24 cellular contexts compared by ENCODE assay signal in the genomic region with DNA sequence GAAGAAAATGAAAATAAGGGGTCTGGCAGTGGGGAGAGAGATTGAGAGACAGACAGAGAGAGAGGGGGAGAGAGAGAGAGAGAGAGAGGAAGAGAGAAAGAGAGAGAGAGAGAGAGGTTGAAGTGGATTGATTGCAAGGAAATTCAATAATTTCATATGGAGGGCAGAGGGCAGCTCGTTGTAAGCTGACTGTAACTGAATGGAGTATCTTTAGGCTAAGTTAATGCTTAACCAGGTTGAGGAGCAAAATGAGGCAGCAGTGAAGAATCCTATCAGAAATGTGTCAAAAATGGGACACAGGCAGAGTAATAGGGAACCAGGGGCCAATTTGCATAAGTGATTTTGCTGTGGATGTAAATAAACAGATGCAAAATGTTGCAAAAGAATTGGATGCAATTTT. TPM values are rescaled to one million over a fixed set of nuclear protein-coding genes. Genes with fewer than 3 reads are reported as not detected.
DNase-seq lines count a peak whose midpoint lies in the region; ATAC-seq, FAIRE-seq and TF ChIP-seq lines count a peak whose summit lies in the region.
"Had no signal": no experiment of that assay in that cellular context is flagged by ENCODE, and none has a peak within 500 bp of the region (broad histone marks: within the 10 kb centered on the region; RNA-seq: fewer than 3 reads in every experiment).

No MANE protein-coding gene starts in this region.

- H3K27me3 ChIP-seq in foreskin keratinocyte, result no peaks in the 10 kb centered on the region
- H3K27me3 ChIP-seq in esophagus muscularis mucosa, result no peaks in the 10 kb centered on the region

- intact Hi-C loops in activated B cell treated with CpG ODN at 0.5 μM for 24 hours (cut with micrococcal nuclease) (no loop called here), mucosa of descending colon (cut with DNase I, micrococcal nuclease) (no loop called here), esophagus muscularis mucosa (cut with DNase I) (no loop called here)

- 73% methylated on average over 1 of the region's 1 CpG for WGBS in esophagus muscularis mucosa

- H3K27me3 Mint-ChIP-seq in activated B cell treated with CpG ODN at 0.5 μM for 24 hours, result no peaks in the 10 kb centered on the region
- no peaks in the 10 kb centered on the region for H3K27me3 Mint-ChIP-seq in stimulated activated naive B cell treated with anti-CD40 and anti-IgM and Interleukin-4, amounts not matched to agents 10 μg/mL and 1 μg/mL and 100 μg/mL, for 72 hours

- H3K36me3 ChIP-seq in mucosa of descending colon (ENCODE audit: low read depth), result no peaks in the 10 kb centered on the region
- H3K36me3 ChIP-seq in esophagus muscularis mucosa, result no peaks in the 10 kb centered on the region
- H3K36me3 ChIP-seq: HAP-1 had no signal

- peaks cover 2% of the 10 kb centered on the region for H3K9me3 Mint-ChIP-seq in activated B cell treated with CpG ODN at 0.5 μM for 24 hours
- peaks cover 0 to 4% of the 10 kb centered on the region in 2 donors for H3K9me3 Mint-ChIP-seq in stimulated activated naive B cell treated with anti-CD40 and anti-IgM and Interleukin-4, amounts not matched to agents 10 μg/mL and 1 μg/mL and 100 μg/mL, for 72 hours

- H3K4me1 ChIP-seq in mucosa of descending colon (ENCODE audit: low read depth), result peaks cover 8% of the 10 kb centered on the region
- H3K4me1 ChIP-seq in foreskin keratinocyte, result no peaks in the 10 kb centered on the region
- no peaks in the 10 kb centered on the region for H3K4me1 ChIP-seq in esophagus muscularis mucosa
- H3K4me1 ChIP-seq: HAP-1 had no signal

- H3K9me3 ChIP-seq in mucosa of descending colon (no peaks in the 10 kb centered on the region), esophagus muscularis mucosa (no peaks in the 10 kb centered on the region)
- H3K9me3 ChIP-seq: HAP-1, SK-N-SH had no signal

- TF ChIP-seq EP300 in esophagus muscularis mucosa (IDR thresholded peaks at IDR 0.05), result no peak

- TF ChIP-seq CTCF in activated B cell treated with CpG ODN at 0.5 μM for 24 hours (IDR thresholded peaks at IDR 0.05) (no peak), mucosa of descending colon (IDR thresholded peaks at IDR 0.05) (no peak), foreskin keratinocyte (conservative IDR thresholded peaks at IDR 0.05) (no peak), esophagus muscularis mucosa (IDR thresholded peaks at IDR 0.05) (no peak)

- no peak overlapping the region for H3K4me3 Mint-ChIP-seq in activated B cell treated with CpG ODN at 0.5 μM for 24 hours
- H3K4me3 Mint-ChIP-seq in stimulated activated naive B cell treated with anti-CD40 and anti-IgM and Interleukin-4, amounts not matched to agents 10 μg/mL and 1 μg/mL and 100 μg/mL, for 72 hours, result no peak overlapping the region

- H3K4me3 ChIP-seq in mucosa of descending colon (no peak overlapping the region), esophagus muscularis mucosa (no peak overlapping the region)
- H3K4me3 ChIP-seq: GM23248, HAP-1, K562 had no signal

- peaks cover 73% of the 10 kb centered on the region for H3K4me1 Mint-ChIP-seq in activated B cell treated with CpG ODN at 0.5 μM for 24 hours
- peaks cover 38 to 70% of the 10 kb centered on the region in 2 donors for H3K4me1 Mint-ChIP-seq in stimulated activated naive B cell treated with anti-CD40 and anti-IgM and Interleukin-4, amounts not matched to agents 10 μg/mL and 1 μg/mL and 100 μg/mL, for 72 hours

- TF ChIP-seq POLR2A in esophagus muscularis mucosa (IDR thresholded peaks at IDR 0.05; ENCODE audit: low read depth), result no peak

- peak overlapping the region; percentile 64 for H3K27ac Mint-ChIP-seq in activated B cell treated with CpG ODN at 0.5 μM for 24 hours
- peak overlapping the region; percentile 90 for H3K27ac Mint-ChIP-seq in stimulated activated naive B cell treated with anti-CD40 and anti-IgM and Interleukin-4, amounts not matched to agents 10 μg/mL and 1 μg/mL and 100 μg/mL, for 72 hours

- CTCF ChIA-PET in activated B cell treated with CpG ODN at 0.5 μM for 24 hours (lab: Charles Lee), result interaction anchor here (2.3 kb wide), 1 partner anchor 21 kb away, joined by 14 read pairs; no protein-coding TSS in a partner anchor

- POLR2A ChIA-PET in activated B cell treated with CpG ODN at 0.5 μM for 24 hours (lab: Charles Lee), result interaction anchor here (0.7 to 4.5 kb wide), 3 partner anchors 21 to 1159 kb away, joined by 3 to 33 read pairs (median 9); a partner anchor contains a TSS

- H3K36me3 Mint-ChIP-seq in activated B cell treated with CpG ODN at 0.5 μM for 24 hours (ENCODE audit: low read depth), result peaks cover 71% of the 10 kb centered on the region
- peaks cover 48 to 63% of the 10 kb centered on the region in 2 donors for H3K36me3 Mint-ChIP-seq in stimulated activated naive B cell treated with anti-CD40 and anti-IgM and Interleukin-4, amounts not matched to agents 10 μg/mL and 1 μg/mL and 100 μg/mL, for 72 hours

- DNase-seq in GM19239 (ENCODE audit: insufficient read length, low spot score) (no peak), activated B cell treated with CpG ODN at 0.5 μM for 24 hours (no peak), mucosa of descending colon (no peak), SKM-1 treated with dmso at 0.1 percent for 144 hours (lab: John Stamatoyannopoulos, UW; ENCODE audit: unreplicated experiment) (no peak), CD1c-positive myeloid dendritic cell (ENCODE audit: extremely low spot score) (no peak), foreskin keratinocyte (no peak), esophagus muscularis mucosa (ENCODE audit: extremely low spot score) (no peak)
- DNase-seq in stimulated activated naive B cell treated with anti-CD40 and anti-IgM and Interleukin-4, amounts not matched to agents 10 μg/mL and 1 μg/mL and 100 μg/mL, for 72 hours, result no peak
- DNase-seq: C1 segment of cervical spinal cord, DMS79 treated with DMSO at 0.1 percent for 48 hours, GM23248, NCI-H1105 treated with DMSO at 0.1 percent for 48 hours, NCI-H1694, NCI-H2081 treated with DMSO at 0.1 percent for 48 hours, OCI-M1, RPMI8226, SHP77 treated with DMSO at 0.1 percent for 48 hours, SK-N-SH had no signal

- H3K27ac ChIP-seq in foreskin keratinocyte, result no peak overlapping the region
- no peak overlapping the region for H3K27ac ChIP-seq in esophagus muscularis mucosa (replicated peaks in 1 of 4)
- H3K27ac ChIP-seq: GM23248 had no signal

- ATAC-seq in activated B cell treated with CpG ODN at 0.5 μM for 24 hours (ENCODE audit: low read depth), result no peak
- peak; percentile 83 for ATAC-seq in mucosa of descending colon
- no peak for ATAC-seq in stimulated activated naive B cell treated with anti-CD40 and anti-IgM and Interleukin-4, amounts not matched to agents 10 μg/mL and 1 μg/mL and 100 μg/mL, for 72 hours (replicated peaks)
- no peak for ATAC-seq in foreskin keratinocyte
- ATAC-seq: K562 had no signal

- peak; percentile 92 for FAIRE-seq in GM19239 (lab: Jason Lieb, UNC)
- FAIRE-seq: D721Med, K562 had no signal

RNA-seq across cellular contexts. Expression of a gene that starts 21.0 kb away (rescaled TPM):
- total RNA-seq in activated B cell treated with CpG ODN at 0.5 μM for 24 hours (238 and 267 TPM in 2 replicates), mucosa of descending colon (10 to 100 TPM; 13.2 to 45.7 (median 30.4) TPM), foreskin keratinocyte (not detected in 2 replicates), esophagus muscularis mucosa (1 to 10 TPM in 2 of 4 donors, under 1 TPM in 2; 0.86 to 5.0 (median 1.1) TPM)
- polyA plus RNA-seq in foreskin keratinocyte, result 0.06 TPM in 2 replicates
- total RNA-seq: A673, G401, GM23248, K562, NCI-H460 had no signal
- polyA plus RNA-seq: GM23248, K562, SK-N-SH had no signal

RNA-seq across cellular contexts. Expression of a gene that starts 53.9 kb away (rescaled TPM):
- total RNA-seq in activated B cell treated with CpG ODN at 0.5 μM for 24 hours (0.11 TPM in 1 of 2 replicates, not detected in the other), mucosa of descending colon (not detected), foreskin keratinocyte (not detected in 2 replicates), esophagus muscularis mucosa (not detected)
- polyA plus RNA-seq in foreskin keratinocyte, result not detected in 2 replicates
- total RNA-seq: A673, G401, GM23248, K562, NCI-H460 had no signal
- polyA plus RNA-seq: GM23248, K562, SK-N-SH had no signal
